Comparison of ENCODE assay signal across 9 cellular contexts in the genomic region with DNA sequence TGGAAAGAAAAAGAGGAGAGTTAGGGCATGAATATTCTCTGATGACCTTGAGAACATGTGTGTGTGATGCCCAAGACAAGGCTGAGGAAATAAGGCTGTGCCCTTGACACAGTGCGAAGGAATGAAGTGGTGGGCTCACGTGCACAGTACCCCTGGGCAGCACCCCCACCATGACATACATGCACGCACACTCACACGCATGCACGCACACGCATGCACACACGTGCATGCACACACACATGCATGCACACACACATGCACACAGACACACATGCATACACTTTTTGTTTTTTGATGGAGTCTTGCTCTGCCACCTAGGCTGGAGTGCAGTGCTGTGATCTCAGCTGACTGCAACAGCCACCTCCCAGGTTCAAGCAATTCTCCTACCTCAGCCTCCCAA.
"Had no signal": no experiment of that assay in that cellular context is flagged by ENCODE, and none has a peak within 500 bp of the region (broad histone marks: within the 10 kb centered on the region; RNA-seq: fewer than 3 reads in every experiment).

No MANE protein-coding gene starts in this region.

- H3K4me3 ChIP-seq: GM23248, GM23338, HAP-1 had no signal

- H3K9me3 ChIP-seq: HAP-1 had no signal

- H3K36me3 ChIP-seq: HAP-1 had no signal

- H3K9ac ChIP-seq: GM23248 had no signal

- H3K27ac ChIP-seq: GM23248 had no signal

- H3K4me3 Mint-ChIP-seq: GM23338, HFFc6 had no signal

- FAIRE-seq: H1, H54 had no signal

- H3K4me2 ChIP-seq: GM23338 had no signal

- DNase-seq: GM23248, GOT3, H7, HCEC 1CT, HFFc6 had no signal

- H3K27ac Mint-ChIP-seq: GM23338, HFFc6 had no signal

- H3K4me1 ChIP-seq: HAP-1 had no signal

- H2AFZ ChIP-seq: GM23248, GM23338 had no signal
